9 cellular contexts compared by ENCODE assay signal in the genomic region with DNA sequence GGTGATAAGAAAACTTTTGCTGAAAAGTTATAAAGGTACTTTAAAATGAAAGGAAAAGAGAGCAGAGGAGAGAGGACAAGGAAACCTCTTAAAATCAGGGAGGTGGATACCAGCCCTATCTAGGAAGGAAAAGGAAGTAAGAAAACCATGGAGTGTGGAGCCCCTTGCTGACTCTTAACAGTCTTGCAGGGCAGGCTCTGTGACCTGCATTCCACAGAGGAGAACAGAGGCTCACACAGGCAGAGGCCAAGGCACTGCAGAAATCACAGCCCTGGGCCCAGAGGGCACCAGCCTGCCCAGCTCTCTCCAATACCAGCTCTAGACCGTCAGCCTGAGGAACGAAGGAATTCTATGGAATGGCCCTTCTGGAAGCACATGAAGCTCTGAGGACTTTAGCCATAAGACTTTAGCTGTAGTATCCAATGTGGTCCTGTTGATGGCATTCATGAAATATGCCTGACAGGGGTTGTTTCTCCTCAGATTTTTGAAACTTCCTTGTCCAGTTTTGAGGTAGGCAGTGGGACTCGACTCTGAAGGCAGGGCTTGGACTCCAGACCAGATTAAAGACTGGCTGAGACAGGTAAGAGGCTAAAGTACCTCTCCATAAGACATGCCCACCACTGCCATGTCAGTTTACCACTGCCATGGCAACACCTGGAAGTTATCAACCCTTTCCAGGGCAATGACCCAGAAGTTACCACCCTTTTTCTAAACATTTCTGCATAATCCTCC.
A peak's percentile ranks its signal among the peaks of the same experiment; 100 is the strongest.
DNase-seq lines count a peak whose midpoint lies in the region; ATAC-seq, FAIRE-seq and TF ChIP-seq lines count a peak whose summit lies in the region.
"Had no signal": no experiment of that assay in that cellular context is flagged by ENCODE, and none has a peak within 500 bp of the region (broad histone marks: within the 10 kb centered on the region; RNA-seq: fewer than 3 reads in every experiment).

No MANE protein-coding gene starts in this region.

- H3K4me1 ChIP-seq in A549 = peaks cover 2% of the 10 kb centered on the region; the same call in 1 of the 3 replicates
- peaks cover 4% of the 10 kb centered on the region for H3K4me1 ChIP-seq in CD4-positive, alpha-beta memory T cell (ENCODE audit: insufficient read depth, low read length)

- no peak overlapping the region for H3K27ac Mint-ChIP-seq in CD4-positive, alpha-beta memory T cell

- H3K27me3 ChIP-seq in CD4-positive, alpha-beta memory T cell (ENCODE audit: insufficient read depth, low read length) = no peaks in the 10 kb centered on the region

- CTCF ChIA-PET in A549 (lab: Yijun Ruan, JAX) = interaction anchor here (0.8 to 1.9 kb wide), 4 partner anchors 8 to 11 kb away, joined by 4 to 10 read pairs (median 5); no protein-coding TSS in a partner anchor
- CTCF ChIA-PET in CD4-positive, alpha-beta memory T cell (lab: Charles Lee; ENCODE audit: partially characterized antibody) = interaction anchor here (1.6 kb wide), 1 partner anchor 10 kb away, joined by 4 read pairs; no protein-coding TSS in a partner anchor

- no peaks in the 10 kb centered on the region for H3K27me3 Mint-ChIP-seq in CD4-positive, alpha-beta memory T cell

- H3K4me2 ChIP-seq in A549 = no peak overlapping the region

- H3K9me3 ChIP-seq in A549 = no peaks in the 10 kb centered on the region
- H3K9me3 ChIP-seq in CD4-positive, alpha-beta memory T cell (ENCODE audit: control insufficient read depth in 1 of 2, low read length in 2 of 2) = no peaks in the 10 kb centered on the region

- H3K36me3 Mint-ChIP-seq in CD4-positive, alpha-beta memory T cell = no peaks in the 10 kb centered on the region

- 30% methylated on average over 3 of the region's 3 CpGs for WGBS in A549 (ENCODE audit: missing lambda C conversion rate)

- TF ChIP-seq RAD21 in A549 (conservative IDR thresholded peaks at IDR 0.05 in 1 of 2, IDR thresholded peaks at IDR 0.05 in 1 of 2) = peak; percentile 54 to 64

- peak; percentile 29; the same call in 2 of the 3 replicates for TF ChIP-seq CTCF in A549 (IDR thresholded peaks at IDR 0.05)

- no peak overlapping the region for H3K4me3 ChIP-seq in A549
- H3K4me3 ChIP-seq in CD4-positive, alpha-beta memory T cell (ENCODE audit: low read length in 2 of 2) = no peak overlapping the region

- peaks cover 0 to 7% (median 5%) of the 10 kb centered on the region in 4 donors for H3K4me1 Mint-ChIP-seq in CD4-positive, alpha-beta memory T cell

- no peak overlapping the region for H3K4me3 Mint-ChIP-seq in CD4-positive, alpha-beta memory T cell

- H3K36me3 ChIP-seq in CD4-positive, alpha-beta memory T cell (ENCODE audit: insufficient read depth, low read length) = no peaks in the 10 kb centered on the region

- POLR2A ChIA-PET in A549 (lab: Yijun Ruan, JAX) = no interaction called here
- POLR2A ChIA-PET in CD4-positive, alpha-beta memory T cell (lab: Charles Lee; ENCODE audit: partially characterized antibody) = no interaction called here

- peak in 1 of 2 experiments; percentile 42 for DNase-seq in A549 (ENCODE audit: low read depth in 1 of 2, low spot score in 1 of 2)
- DNase-seq in HS-27A (ENCODE audit: low read depth) = peak; percentile 68
- peak; percentile 62 for DNase-seq in amniotic stem cell (lab: John Stamatoyannopoulos, UW)
- DNase-seq in iPS-NIHi11 (ENCODE audit: low spot score) = peak; percentile 27
- DNase-seq in CD4-positive, alpha-beta memory T cell = no peak
- DNase-seq in SHP77 treated with DMSO at 0.1 percent for 48 hours (lab: John Stamatoyannopoulos, UW) = no peak
- DNase-seq in SK-N-DZ (ENCODE audit: low spot score) = no peak

- no peak for TF ChIP-seq EP300 in A549 (IDR thresholded peaks at IDR 0.05)

- no peaks in the 10 kb centered on the region for H3K9me3 Mint-ChIP-seq in CD4-positive, alpha-beta memory T cell

- H3K27ac ChIP-seq in A549 = 0 out of 6 replicates have a peak overlapping the region, but pooled peaks of 1 of the 2 experiments have one; percentile 14
- no peak overlapping the region for H3K27ac ChIP-seq in CD4-positive, alpha-beta memory T cell (ENCODE audit: low read depth, low read length)

- no peak for FAIRE-seq in A549 (lab: Jason Lieb, UNC)
- FAIRE-seq: G401.6 had no signal

- TF ChIP-seq POLR2A in A549 (IDR thresholded peaks at IDR 0.05; ENCODE audit: low read length) = no peak

- intact Hi-C loops in CD4-positive, alpha-beta memory T cell (cut with micrococcal nuclease) = no loop called here

- ATAC-seq in A549 (peak; percentile 75 to 81; a peak in 4 of 6 replicates), GM19328 (IDR thresholded peaks at IDR 0.05; ENCODE audit: unreplicated experiment) (no peak)

TF ChIP-seq in A549, 52 proteins besides CTCF, POLR2A, EP300 and RAD21:
- TF ChIP-seq CBX2 (IDR thresholded peaks at IDR 0.05; ENCODE audit: borderline replicate concordance, low read depth) (no peak), SMC3 (IDR thresholded peaks at IDR 0.05) (peak; percentile 56)

Comparison
In these comparisons a context has a peak if more than half of its experiments do, and no peak if none do; other contexts are left out.
1. DNase-seq: peak in HS-27A (single experiment), amniotic stem cell (single experiment) and iPS-NIHi11 (single experiment); none in CD4-positive, alpha-beta memory T cell (0 of 5), SHP77 treated with DMSO at 0.1 percent for 48 hours (single experiment) and SK-N-DZ (single experiment).